8 cellular contexts compared by ENCODE assay signal in genomic region chr4:168710353-168710946, GRCh38.
A peak's percentile ranks its signal among the peaks of the same experiment; 100 is the strongest.
DNase-seq lines count a peak whose midpoint lies in the region; ATAC-seq and TF ChIP-seq lines count a peak whose summit lies in the region.

No MANE protein-coding gene starts in this region.

- 44 to 53% (median 45%) methylated on average over 3 of the region's 3 CpGs for WGBS in ovary, 3 donors

- H3K4me3 ChIP-seq in PC-9 (no peak overlapping the region), ovary (no peak overlapping the region)

- H3K36me3 ChIP-seq in PC-9 (ENCODE audit: low read depth) (no peaks in the 10 kb centered on the region), ovary (no peaks in the 10 kb centered on the region)

- no peak for TF ChIP-seq EP300 in ovary (IDR thresholded peaks at IDR 0.05)

- DNase-seq in SIG-M5 treated with dmso at 0.1 percent for 504 hours (lab: John Stamatoyannopoulos, UW; ENCODE audit: unreplicated experiment) (peak; percentile 52), SIG-M5 (lab: John Stamatoyannopoulos, UW) (no peak), PC-9 (peak in 1 of 2 experiments; percentile 15), fibroblast of peridontal ligament (ENCODE audit: extremely low read depth) (peak; percentile 87), ovary (peak in 3 of 5 donors; percentile 40 to 67 (median 56)), NCI-H2029 (lab: John Stamatoyannopoulos, UW) (no peak)
- DNase-seq in stimulated activated CD4-positive, alpha-beta T cell treated with anti-CD3 and anti-CD28 coated beads, Interleukin-1b, Interleukin-23, amount 100 ng/mL, for 48 hours, result no peak

- no peaks in the 10 kb centered on the region for H3K9me2 ChIP-seq in PC-9 (ENCODE audit: insufficient read depth)

- no peaks in the 10 kb centered on the region for H3F3A ChIP-seq in PC-9 (ENCODE audit: insufficient read depth, low read depth)

- no peak overlapping the region for H2AFZ ChIP-seq in PC-9

- H3K4me1 ChIP-seq in PC-9 (replicated peaks; ENCODE audit: insufficient read depth) (no peaks in the 10 kb centered on the region), ovary (ENCODE audit: insufficient read depth) (peaks cover 9% of the 10 kb centered on the region)

- BruUV-seq in PC-9 (replicated peaks; lab: Mats Ljungman, UMichigan), result no TSS peak

- POLR2A ChIA-PET in PC-9 (lab: Charles Lee; ENCODE audit: unreplicated experiment), result no interaction called here

- CTCF ChIA-PET in PC-9 (lab: Charles Lee), result interaction anchor here (0.6 to 1.0 kb wide), 2 partner anchors 126 to 231 kb away, joined by 3 to 4 read pairs; no protein-coding TSS in a partner anchor

- H3K27ac ChIP-seq in PC-9 (no peak overlapping the region), ovary (no peak overlapping the region)

- no peaks in the 10 kb centered on the region for H3K9me3 ChIP-seq in PC-9 (ENCODE audit: insufficient read depth, low read depth)
- no peaks in the 10 kb centered on the region for H3K9me3 ChIP-seq in ovary

- intact Hi-C loops in PC-9 (cut with micrococcal nuclease; ENCODE audit: unreplicated experiment), result loop anchor here (5.0 to 10.0 kb wide), 2 partner anchors 202 to 526 kb away; no protein-coding TSS in a partner anchor
- intact Hi-C loops in ovary (cut with DNase I), result loop anchor here (5.0 to 10.0 kb wide), 5 partner anchors 124 to 212 kb away; no protein-coding TSS in a partner anchor

- no peak for ATAC-seq in HG02840 (IDR thresholded peaks at IDR 0.05; ENCODE audit: low FRiP score, unreplicated experiment)

- no peak overlapping the region for H3K4me2 ChIP-seq in PC-9

- H3K27me3 ChIP-seq in PC-9 (ENCODE audit: insufficient read depth, low read depth), result no peaks in the 10 kb centered on the region
- no peaks in the 10 kb centered on the region for H3K27me3 ChIP-seq in ovary

- no peaks in the 10 kb centered on the region for H3K79me2 ChIP-seq in PC-9 (ENCODE audit: low read depth)

- H4K20me1 ChIP-seq in PC-9 (ENCODE audit: insufficient read depth), result no peaks in the 10 kb centered on the region

- TF ChIP-seq CTCF in PC-9 (conservative IDR thresholded peaks at IDR 0.05) (peak; percentile 45), ovary (IDR thresholded peaks at IDR 0.05) (peak; percentile 9 to 69 (median 56))

- TF ChIP-seq POLR2A in ovary (IDR thresholded peaks at IDR 0.05), result no peak

Comparison
In these comparisons a context has a peak if more than half of its experiments do, and no peak if none do; other contexts are left out.
1. DNase-seq: peak in SIG-M5 treated with dmso at 0.1 percent for 504 hours (single experiment), fibroblast of peridontal ligament (single experiment) and ovary (3 of 5); none in SIG-M5 (single experiment), stimulated activated CD4-positive, alpha-beta T cell treated with anti-CD3 and anti-CD28 coated beads, Interleukin-1b, Interleukin-23, amount 100 ng/mL, for 48 hours (single experiment) and NCI-H2029 (single experiment).